In the genomic region with DNA sequence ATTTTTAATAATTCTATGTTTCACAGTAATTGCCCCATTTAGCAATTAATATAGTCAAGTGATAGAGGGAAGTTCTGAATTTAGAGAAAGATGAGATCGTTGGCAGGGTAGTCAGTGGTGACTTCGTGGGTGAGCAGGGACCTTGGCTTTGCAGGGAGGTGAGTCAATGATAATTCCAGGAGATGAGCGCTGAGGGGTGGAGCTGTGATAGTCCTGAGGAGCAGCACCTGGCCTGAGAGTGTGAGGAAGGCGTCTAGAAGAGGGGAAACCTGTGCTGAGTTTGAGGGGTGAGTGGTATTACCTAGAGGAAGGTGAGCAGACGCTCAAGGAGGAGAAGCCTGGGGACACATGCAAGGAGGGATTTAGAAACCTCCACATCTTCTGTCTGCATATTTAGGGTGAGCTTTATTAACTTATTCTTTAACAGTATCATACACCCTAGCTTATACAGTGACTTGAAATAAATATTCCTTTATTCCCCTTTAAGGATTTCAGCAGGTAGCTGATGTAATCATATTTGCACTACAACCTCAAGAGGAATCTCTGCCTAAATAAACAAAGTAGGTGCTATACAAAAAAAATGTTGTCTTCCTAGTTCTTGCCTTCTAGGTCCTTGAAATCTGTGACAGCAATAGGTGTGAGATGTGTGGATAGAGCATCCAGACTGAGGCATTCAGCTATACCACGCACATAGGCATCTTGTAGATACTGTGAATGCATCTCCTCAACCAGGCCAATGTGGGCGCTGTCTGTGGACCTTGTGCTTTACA, we compare ENCODE assay signal across 15 cellular contexts. TPM values are rescaled to one million over a fixed set of nuclear protein-coding genes. Genes with fewer than 3 reads are reported as not detected.
DNase-seq lines count a peak whose midpoint lies in the region; ATAC-seq and TF ChIP-seq lines count a peak whose summit lies in the region.
"Had no signal": no experiment of that assay in that cellular context is flagged by ENCODE, and none has a peak within 500 bp of the region (broad histone marks: within the 10 kb centered on the region; RNA-seq: fewer than 3 reads in every experiment).

No MANE protein-coding gene starts in this region.

- ATAC-seq in GM21390 (IDR thresholded peaks at IDR 0.05; ENCODE audit: unreplicated experiment) (no peak), HG03439 (IDR thresholded peaks at IDR 0.05; ENCODE audit: unreplicated experiment) (no peak)

- no TSS peak for BruUV-seq in MCF 10A (replicated peaks; lab: Mats Ljungman, UMichigan)

- no peak overlapping the region for H3K4me3 Mint-ChIP-seq in MCF 10A (ENCODE audit: unreplicated experiment)
- peak overlapping the region; percentile 3 for H3K4me3 Mint-ChIP-seq in type B pancreatic cell

- H3K27ac Mint-ChIP-seq in MCF 10A (ENCODE audit: low read depth, unreplicated experiment) = no peak overlapping the region
- no peak overlapping the region for H3K27ac Mint-ChIP-seq in type B pancreatic cell

- no peaks in the 10 kb centered on the region for H3K27me3 Mint-ChIP-seq in MCF 10A (ENCODE audit: insufficient read depth, unreplicated experiment)
- peaks cover 22% of the 10 kb centered on the region for H3K27me3 Mint-ChIP-seq in type B pancreatic cell

- in situ Hi-C loops in T47D (cut with HindIII; ENCODE audit: low pct_unique_long_range_greater_than_20kb, low sequenced_read_pairs) = no loop called here

- no peak overlapping the region for H3K4me3 ChIP-seq in LNCaP clone FGC (ENCODE audit: low read depth, low read length)
- H3K4me3 ChIP-seq in epithelial cell of esophagus (ENCODE audit: low read length) = no peak overlapping the region

- DNase-seq in T47D (ENCODE audit: low read depth in 1 of 2, low spot score in 1 of 2) = peak; percentile 66 to 94
- DNase-seq in MCF 10A (ENCODE audit: unreplicated experiment) = no peak
- peak; percentile 60 for DNase-seq in LNCaP clone FGC (ENCODE audit: low read depth)
- peak; percentile 29 for DNase-seq in epithelial cell of esophagus (ENCODE audit: low read depth)
- DNase-seq in type B pancreatic cell (ENCODE audit: extremely low spot score, unreplicated experiment) = no peak
- DNase-seq in HuH-7.5 (ENCODE audit: low spot score) = no peak
- DNase-seq: DND-41, GDM1, IMR-90, Kasumi-1, NCI-H1436, NCI-H2107, NCI-H748 treated with DMSO at 0.1 percent for 48 hours had no signal

- no peaks in the 10 kb centered on the region for H3K9me3 Mint-ChIP-seq in MCF 10A (ENCODE audit: unreplicated experiment)
- no peaks in the 10 kb centered on the region for H3K9me3 Mint-ChIP-seq in type B pancreatic cell

- TF ChIP-seq CTCF in MCF 10A (IDR thresholded peaks at IDR 0.05; ENCODE audit: unreplicated experiment) = no peak
- no peak for TF ChIP-seq CTCF in LNCaP clone FGC (IDR thresholded peaks at IDR 0.05; ENCODE audit: control insufficient read depth, extremely low read depth, insufficient read depth)
- TF ChIP-seq CTCF in epithelial cell of esophagus (IDR thresholded peaks at IDR 0.05; ENCODE audit: insufficient read depth, low read depth, low read length, missing control alignments) = no peak
- TF ChIP-seq CTCF in type B pancreatic cell (conservative IDR thresholded peaks at IDR 0.05) = no peak

- CTCF ChIA-PET in MCF 10A (lab: Yijun Ruan, JAX) = interaction anchor here (0.6 to 2.5 kb wide), 7 partner anchors 11 to 146 kb away, joined by 3 to 13 read pairs (median 3); no protein-coding TSS in a partner anchor

- H3K36me3 Mint-ChIP-seq in MCF 10A (ENCODE audit: insufficient read depth, unreplicated experiment) = no peaks in the 10 kb centered on the region
- peaks cover 4% of the 10 kb centered on the region for H3K36me3 Mint-ChIP-seq in type B pancreatic cell

- H3K4me1 Mint-ChIP-seq in MCF 10A (ENCODE audit: insufficient read depth, unreplicated experiment) (peaks cover 11% of the 10 kb centered on the region), type B pancreatic cell (ENCODE audit: unreplicated experiment) (peaks cover 27% of the 10 kb centered on the region)

- POLR2A ChIA-PET in MCF 10A (lab: Yijun Ruan, JAX) = interaction anchor here (1.0 to 1.4 kb wide), 2 partner anchors 45 to 149 kb away, joined by 3 read pairs; no protein-coding TSS in a partner anchor

- intact Hi-C loops in MCF 10A (cut with micrococcal nuclease) = no loop called here

RNA-seq across cellular contexts. Expression of a gene that starts 2.1 kb away (rescaled TPM):
- not detected in 2 replicates for total RNA-seq in MCF 10A (2022)
- total RNA-seq in type B pancreatic cell (ENCODE audit: low replicate concordance) = 3.9 and 42.9 TPM in 2 replicates

Comparison
In these comparisons a context has a peak if more than half of its experiments do, and no peak if none do; other contexts are left out.
1. DNase-seq: peak in T47D (2 of 2), LNCaP clone FGC (single experiment) and epithelial cell of esophagus (single experiment); none in MCF 10A (single experiment), type B pancreatic cell (single experiment) and HuH-7.5 (single experiment).